12 cellular contexts compared by ENCODE assay signal in genomic region chrX:123424546-123424945, GRCh38.
DNase-seq lines count a peak whose midpoint lies in the region; ATAC-seq and TF ChIP-seq lines count a peak whose summit lies in the region.
"Had no signal": no experiment of that assay in that cellular context is flagged by ENCODE, and none has a peak within 500 bp of the region (broad histone marks: within the 10 kb centered on the region; RNA-seq: fewer than 3 reads in every experiment).

No MANE protein-coding gene starts in this region.

- DNase-seq in GM13976 (ENCODE audit: low spot score) (peak; percentile 8), foreskin fibroblast (peak; percentile 49 to 74), NCI-H1105 treated with DMSO at 0.1 percent for 48 hours (lab: John Stamatoyannopoulos, UW) (no peak), NCI-H187 (lab: John Stamatoyannopoulos, UW) (no peak), SW 1271 (lab: John Stamatoyannopoulos, UW) (no peak)
- DNase-seq in activated CD8-positive, alpha-beta memory T cell treated with anti-CD3 and anti-CD28 coated beads, Interleukin-2, amount 10 ng/mL, durations not matched to agents 7 days and 5 days: no peak
- DNase-seq: activated CD4-positive, CD25-positive, alpha-beta regulatory T cell; DND-41; effector CD4-positive, alpha-beta T cell had no signal

- H3K4me1 Mint-ChIP-seq in activated CD8-positive, alpha-beta memory T cell treated with anti-CD3 and anti-CD28 coated beads, Interleukin-2, amount 10 ng/mL, durations not matched to agents 7 days and 5 days: peaks cover 3% of the 10 kb centered on the region

- no peak for TF ChIP-seq CTCF in GM13976 (IDR thresholded peaks at IDR 0.05; ENCODE audit: borderline replicate concordance, control extremely low read depth, extremely low read depth, insufficient read depth, missing control alignments)
- no peak for TF ChIP-seq CTCF in foreskin fibroblast (IDR thresholded peaks at IDR 0.05; ENCODE audit: low read depth, low read length)

- in situ Hi-C loops in GM13976 (cut with MboI; ENCODE audit: low sequenced_read_pairs, unreplicated experiment): no loop called here

- H3K36me3 Mint-ChIP-seq in activated CD8-positive, alpha-beta memory T cell treated with anti-CD3 and anti-CD28 coated beads, Interleukin-2, amount 10 ng/mL, durations not matched to agents 7 days and 5 days: no peaks in the 10 kb centered on the region

- no peak overlapping the region for H3K4me3 Mint-ChIP-seq in activated CD8-positive, alpha-beta memory T cell treated with anti-CD3 and anti-CD28 coated beads, Interleukin-2, amount 10 ng/mL, durations not matched to agents 7 days and 5 days

- H3K4me3 ChIP-seq in foreskin fibroblast (ENCODE audit: low read depth in 1 of 2, low read length in 2 of 2): no peak overlapping the region
- H3K4me3 ChIP-seq: thoracic aorta had no signal

- H3K27ac Mint-ChIP-seq in activated CD8-positive, alpha-beta memory T cell treated with anti-CD3 and anti-CD28 coated beads, Interleukin-2, amount 10 ng/mL, durations not matched to agents 7 days and 5 days: no peak overlapping the region

- no peaks in the 10 kb centered on the region for H3K9me3 Mint-ChIP-seq in activated CD8-positive, alpha-beta memory T cell treated with anti-CD3 and anti-CD28 coated beads, Interleukin-2, amount 10 ng/mL, durations not matched to agents 7 days and 5 days (ENCODE audit: low read depth)

- ATAC-seq in GM21619 (IDR thresholded peaks at IDR 0.05; ENCODE audit: unreplicated experiment) (peak; percentile 98), HG03520 (IDR thresholded peaks at IDR 0.05; ENCODE audit: unreplicated experiment) (peak; percentile 90)
- ATAC-seq in activated CD8-positive, alpha-beta memory T cell treated with anti-CD3 and anti-CD28 coated beads, Interleukin-2, amount 10 ng/mL, durations not matched to agents 7 days and 5 days: no peak

- no peaks in the 10 kb centered on the region for H3K27me3 Mint-ChIP-seq in activated CD8-positive, alpha-beta memory T cell treated with anti-CD3 and anti-CD28 coated beads, Interleukin-2, amount 10 ng/mL, durations not matched to agents 7 days and 5 days

- CTCF ChIA-PET in activated CD8-positive, alpha-beta memory T cell treated with anti-CD3 and anti-CD28 coated beads, Interleukin-2, amount 10 ng/mL, durations not matched to agents 7 days and 5 days (lab: Charles Lee): no interaction called here

Comparison
In these comparisons a context has a peak if more than half of its experiments do, and no peak if none do; other contexts are left out.
1. DNase-seq: peak in GM13976 (single experiment) and foreskin fibroblast (2 of 2); none in NCI-H1105 treated with DMSO at 0.1 percent for 48 hours (single experiment), activated CD8-positive, alpha-beta memory T cell treated with anti-CD3 and anti-CD28 coated beads, Interleukin-2, amount 10 ng/mL, durations not matched to agents 7 days and 5 days (single experiment), NCI-H187 (0 of 2) and SW 1271 (0 of 2).